Comparison of ENCODE assay signal across 9 cellular contexts in genomic region chr11:92688416-92688815, GRCh38.
"Had no signal": no experiment of that assay in that cellular context is flagged by ENCODE, and none has a peak within 500 bp of the region (broad histone marks: within the 10 kb centered on the region; RNA-seq: fewer than 3 reads in every experiment).

No MANE protein-coding gene starts in this region.

- H3K4me1 ChIP-seq: HAP-1 had no signal

- H3K4me2 ChIP-seq: GM23338 had no signal

- ATAC-seq: GM23338, HCT116 had no signal

- H3K9me3 ChIP-seq: HAP-1 had no signal

- H3K9ac ChIP-seq: GM23248 had no signal

- H3K27ac ChIP-seq: GM23248 had no signal

- H3K36me3 ChIP-seq: HAP-1 had no signal

- H3K4me3 ChIP-seq: GM23248, GM23338, HAP-1 had no signal

- H2AFZ ChIP-seq: GM23248, GM23338 had no signal

- DNase-seq: GM23248, GOT3, H7, H9, HCEC 1CT, HFFc6 had no signal
